ENCODE assay signal across 9 cellular contexts in genomic region chr17:81924557-81925532, GRCh38. TPM values are rescaled to one million over a fixed set of nuclear protein-coding genes. Genes with fewer than 3 reads are reported as not detected.
DNase-seq lines count a peak whose midpoint lies in the region; ATAC-seq and TF ChIP-seq lines count a peak whose summit lies in the region.
"Had no signal": no experiment of that assay in that cellular context is flagged by ENCODE, and none has a peak within 500 bp of the region (broad histone marks: within the 10 kb centered on the region; RNA-seq: fewer than 3 reads in every experiment).

No MANE protein-coding gene starts in this region.

- no peaks in the 10 kb centered on the region for H3K9me3 ChIP-seq in CD8-positive, alpha-beta memory T cell (ENCODE audit: low read length)
- H3K9me3 ChIP-seq in MM.1S (replicated peaks; ENCODE audit: insufficient read depth, low read length) (no peaks in the 10 kb centered on the region), HAP-1 (no peaks in the 10 kb centered on the region)

- peak overlapping the region; percentile 69 for H3K27ac ChIP-seq in CD8-positive, alpha-beta memory T cell (ENCODE audit: low read depth, low read length)
- peak overlapping the region; percentile 74; the same call in 1 of the 2 replicates for H3K27ac ChIP-seq in MM.1S (ENCODE audit: low read length)

- CTCF ChIA-PET in CD8-positive, alpha-beta memory T cell (lab: Charles Lee) = no interaction called here

- H2AFZ ChIP-seq in MM.1S (ENCODE audit: low read length) = no peak overlapping the region

- H3K36me3 ChIP-seq in CD8-positive, alpha-beta memory T cell (ENCODE audit: insufficient read depth, low read length) = no peaks in the 10 kb centered on the region
- H3K36me3 ChIP-seq in MM.1S (replicated peaks; ENCODE audit: insufficient read depth, low read length) (no peaks in the 10 kb centered on the region), HAP-1 (replicated peaks) (peaks cover 13% of the 10 kb centered on the region)

- peaks cover 7 to 14% (median 14%) of the 10 kb centered on the region in 3 donors for H3K4me1 Mint-ChIP-seq in CD8-positive, alpha-beta memory T cell
- H3K4me1 Mint-ChIP-seq in dendritic cell treated with granulocyte-macrophage colony-stimulating factor and Interleukin-4, amounts not matched to agents 40 ng/mL and 50 ng/mL, for 4 days (ENCODE audit: low read depth) = peaks cover 75% of the 10 kb centered on the region
- H3K4me1 Mint-ChIP-seq in nephron progenitor cell = peaks cover 54% of the 10 kb centered on the region

- H3K9ac ChIP-seq in MM.1S (ENCODE audit: low read length) = peak overlapping the region; percentile 70

- peak overlapping the region; percentile 32 to 80 (median 72) for H3K4me3 Mint-ChIP-seq in CD8-positive, alpha-beta memory T cell
- H3K4me3 Mint-ChIP-seq in dendritic cell treated with granulocyte-macrophage colony-stimulating factor and Interleukin-4, amounts not matched to agents 40 ng/mL and 50 ng/mL, for 4 days = peak overlapping the region; percentile 93
- peak overlapping the region; percentile 80 for H3K4me3 Mint-ChIP-seq in nephron progenitor cell

- H3K27me3 ChIP-seq in CD8-positive, alpha-beta memory T cell (ENCODE audit: insufficient read depth, low read length, poor library complexity, severe bottlenecking) = peaks cover 7% of the 10 kb centered on the region
- H3K27me3 ChIP-seq in MM.1S (replicated peaks; ENCODE audit: insufficient read depth, low read length) = no peaks in the 10 kb centered on the region
- H3K27me3 ChIP-seq in HAP-1 (ENCODE audit: low read depth) = no peaks in the 10 kb centered on the region

- ATAC-seq in GM18517 (IDR thresholded peaks at IDR 0.05; ENCODE audit: unreplicated experiment) = no peak

- peaks cover 79% of the 10 kb centered on the region for H3K79me2 ChIP-seq in MM.1S (ENCODE audit: low read length)

- intact Hi-C loops in dendritic cell treated with granulocyte-macrophage colony-stimulating factor and Interleukin-4, amounts not matched to agents 40 ng/mL and 50 ng/mL, for 4 days (cut with micrococcal nuclease) = loop anchor here (5.0 to 10.0 kb wide), 2 partner anchors 33 to 60 kb away; partner anchors contain the start of genes ALYREF, ANAPC11 and P4HB

- peaks cover 0 to 5% (median 0%) of the 10 kb centered on the region in 3 donors for H3K36me3 Mint-ChIP-seq in CD8-positive, alpha-beta memory T cell
- peaks cover 50% of the 10 kb centered on the region for H3K36me3 Mint-ChIP-seq in dendritic cell treated with granulocyte-macrophage colony-stimulating factor and Interleukin-4, amounts not matched to agents 40 ng/mL and 50 ng/mL, for 4 days (ENCODE audit: low read depth)
- H3K36me3 Mint-ChIP-seq in nephron progenitor cell (ENCODE audit: low read depth) = peaks cover 6% of the 10 kb centered on the region

- POLR2A ChIA-PET in CD8-positive, alpha-beta memory T cell (lab: Charles Lee) = interaction anchor here (0.8 to 1.8 kb wide), 2 partner anchors 12 to 33 kb away, joined by 4 to 9 read pairs; no protein-coding TSS in a partner anchor

- peak overlapping the region; percentile 86 for H3K4me2 ChIP-seq in MM.1S (ENCODE audit: low read depth, low read length)

- peak overlapping the region in 4 of 8 donors; percentile 50 to 91 (median 66) for H3K27ac Mint-ChIP-seq in CD8-positive, alpha-beta memory T cell
- peak overlapping the region; percentile 90 for H3K27ac Mint-ChIP-seq in dendritic cell treated with granulocyte-macrophage colony-stimulating factor and Interleukin-4, amounts not matched to agents 40 ng/mL and 50 ng/mL, for 4 days
- H3K27ac Mint-ChIP-seq in nephron progenitor cell = peak overlapping the region; percentile 90

- H3F3A ChIP-seq in MM.1S (ENCODE audit: insufficient read depth, low read length) = peaks cover 31% of the 10 kb centered on the region

- peaks cover 0 to 9% of the 10 kb centered on the region in 2 donors for H3K27me3 Mint-ChIP-seq in CD8-positive, alpha-beta memory T cell
- peaks cover 18% of the 10 kb centered on the region for H3K27me3 Mint-ChIP-seq in dendritic cell treated with granulocyte-macrophage colony-stimulating factor and Interleukin-4, amounts not matched to agents 40 ng/mL and 50 ng/mL, for 4 days
- H3K27me3 Mint-ChIP-seq in nephron progenitor cell (ENCODE audit: low read depth, poor library complexity) = no peaks in the 10 kb centered on the region

- no peaks in the 10 kb centered on the region for H3K9me2 ChIP-seq in MM.1S (replicated peaks; ENCODE audit: insufficient read depth, low read length)

- 0 out of 2 replicates have a peak, but pooled peaks cover 3% of the 10 kb centered on the region for H4K20me1 ChIP-seq in MM.1S (ENCODE audit: insufficient read depth, low read length)

- no peak for DNase-seq in CD8-positive, alpha-beta memory T cell
- DNase-seq in MM.1S (peak; percentile 80), nephron progenitor cell (no peak), NK-92 (lab: John Stamatoyannopoulos, UW; ENCODE audit: unreplicated experiment) (no peak), NCI-H446 (lab: John Stamatoyannopoulos, UW) (no peak), HAP-1 (ENCODE audit: low spot score in 2 of 2) (no peak)
- DNase-seq: NCI-H2171 treated with DMSO at 0.1 percent for 48 hours had no signal

- H3K9me3 Mint-ChIP-seq in CD8-positive, alpha-beta memory T cell = no peaks in the 10 kb centered on the region
- H3K9me3 Mint-ChIP-seq in dendritic cell treated with granulocyte-macrophage colony-stimulating factor and Interleukin-4, amounts not matched to agents 40 ng/mL and 50 ng/mL, for 4 days = no peaks in the 10 kb centered on the region
- H3K9me3 Mint-ChIP-seq in nephron progenitor cell = no peaks in the 10 kb centered on the region

- in situ Hi-C loops in HAP-1 (cut with MboI; ENCODE audit: low sequenced_read_pairs) = loop anchor here (5.0 kb wide), 1 partner anchor 97 kb away; the partner anchor contains the start of genes CENPX and LRRC45

- peaks cover 35% of the 10 kb centered on the region for H3K4me1 ChIP-seq in CD8-positive, alpha-beta memory T cell (ENCODE audit: insufficient read depth, low read length)
- H3K4me1 ChIP-seq in MM.1S (ENCODE audit: low read length) (peaks cover 21% of the 10 kb centered on the region), HAP-1 (peaks cover 11% of the 10 kb centered on the region; the same call in 1 of the 2 replicates)

- TF ChIP-seq CTCF in MM.1S (IDR thresholded peaks at IDR 0.05; ENCODE audit: low read length) (no peak), nephron progenitor cell (IDR thresholded peaks at IDR 0.05) (no peak)

- H3K4me3 ChIP-seq in CD8-positive, alpha-beta memory T cell (ENCODE audit: low read length) = no peak overlapping the region
- H3K4me3 ChIP-seq in MM.1S (ENCODE audit: low read length) = peak overlapping the region; percentile 52; the same call in 1 of the 2 replicates
- H3K4me3 ChIP-seq in HAP-1 = no peak overlapping the region

RNA-seq across cellular contexts. Expression of gene MAFG, which starts 2.7 kb away (rescaled TPM):
- 10 to 100 TPM; 28.4 to 34.7 TPM for total RNA-seq in CD8-positive, alpha-beta memory T cell
- 2.5 TPM for polyA plus RNA-seq in CD8-positive, alpha-beta memory T cell

RNA-seq across cellular contexts. Expression of gene SIRT7, which starts 6.9 kb away (rescaled TPM):
- 10 to 100 TPM; 41.4 to 41.7 TPM for total RNA-seq in CD8-positive, alpha-beta memory T cell
- 40.1 TPM for polyA plus RNA-seq in CD8-positive, alpha-beta memory T cell

RNA-seq across cellular contexts. Expression of gene PYCR1, which starts 12.3 kb away (rescaled TPM):
- total RNA-seq in CD8-positive, alpha-beta memory T cell = 100 to 1,000 TPM; 128 to 138 TPM
- polyA plus RNA-seq in CD8-positive, alpha-beta memory T cell = 0.63 TPM

RNA-seq across cellular contexts. Expression of gene PCYT2, which starts 13.6 kb away (rescaled TPM):
- 10 to 100 TPM; 30.3 to 31.6 TPM for total RNA-seq in CD8-positive, alpha-beta memory T cell
- 35.7 TPM for polyA plus RNA-seq in CD8-positive, alpha-beta memory T cell

RNA-seq across cellular contexts. Expression of gene MYADML2, which starts 22.2 kb away (rescaled TPM):
- total RNA-seq in CD8-positive, alpha-beta memory T cell = not detected
- not detected for polyA plus RNA-seq in CD8-positive, alpha-beta memory T cell
